Comparison of ENCODE assay signal across 29 cellular contexts in genomic region chr11:26073646-26074045, GRCh38.
"Had no signal": no experiment of that assay in that cellular context is flagged by ENCODE, and none has a peak within 500 bp of the region (broad histone marks: within the 10 kb centered on the region; RNA-seq: fewer than 3 reads in every experiment).

No MANE protein-coding gene starts in this region.

- H3K27me3 ChIP-seq: adrenal gland, brain microvascular endothelial cell, esophagus muscularis mucosa, ovary, right lobe of liver had no signal

- H3K36me3 ChIP-seq: adrenal gland, brain microvascular endothelial cell, esophagus muscularis mucosa, ovary, right lobe of liver, thoracic aorta had no signal

- H3K4me1 ChIP-seq: adrenal gland, esophagus muscularis mucosa, right lobe of liver had no signal

- DNase-seq: activated CD4-positive, alpha-beta memory T cell treated with anti-CD3 and anti-CD28 coated beads for 36 hours; activated CD4-positive, alpha-beta T cell treated with anti-CD3 and anti-CD28 coated beads for 48 hours; activated CD8-positive, alpha-beta memory T cell treated with anti-CD3 and anti-CD28 coated beads, Interleukin-2, amount 50 U/mL, for 4 hours; activated effector memory CD4-positive, alpha-beta T cell treated with anti-CD3 and anti-CD28 coated beads, Interleukin-2, amount 50 U/mL, for 16 hours; activated naive CD4-positive, alpha-beta T cell treated with anti-CD3 and anti-CD28 coated beads for 36 hours; activated naive CD8-positive, alpha-beta T cell treated with anti-CD3 and anti-CD28 coated beads for 36 hours; activated T-cell treated with anti-CD3 and anti-CD28 coated beads, Interleukin-2, amount 50 U/mL, for 1 hour; adrenal gland; brain microvascular endothelial cell; effector CD4-positive, alpha-beta T cell; foreskin melanocyte; islet precursor cell; left cardiac atrium; left ventricle myocardium superior; nephron progenitor cell; ovary; right lobe of liver; stimulated activated CD4-positive, alpha-beta T cell treated with anti-CD3 and anti-CD28 coated beads, Interleukin-12 subunit alpha, Interleukin-12 subunit beta, amount 100 ng/mL, for 4 hours; stimulated activated CD4-positive, alpha-beta T cell treated with anti-CD3 and anti-CD28 coated beads, Interleukin-4, amount 100 ng/mL, for 1 hour; T-helper 9 cell; trophoblast cell had no signal

- H3K27ac ChIP-seq: adrenal gland, brain microvascular endothelial cell, esophagus muscularis mucosa, ovary, right lobe of liver, thoracic aorta, VCaP had no signal

- H3K4me3 ChIP-seq: adrenal gland, esophagus muscularis mucosa, ovary, right lobe of liver, thoracic aorta had no signal

- H3K9me3 ChIP-seq: adrenal gland, esophagus muscularis mucosa, ovary, right lobe of liver, thoracic aorta had no signal

- ATAC-seq: activated CD4-positive, CD25-positive, alpha-beta regulatory T cell treated with anti-CD3 and anti-CD28 coated beads, Interleukin-2, amount 50 U/mL, for 24 hours; left cardiac atrium; left ventricle myocardium superior; right lobe of liver; stimulated activated effector memory CD8-positive, alpha-beta T cell treated with anti-CD3 and anti-CD28 coated beads, Interleukin-12 subunit alpha, Interleukin-12 subunit beta, amount 100 ng/mL, for 72 hours had no signal

- FAIRE-seq: astrocyte, TTC549, urothelium cell line had no signal
